15 cellular contexts compared by ENCODE assay signal in genomic region chrX:45761920-45762319, GRCh38.
DNase-seq lines count a peak whose midpoint lies in the region; ATAC-seq, FAIRE-seq and TF ChIP-seq lines count a peak whose summit lies in the region.
"Had no signal": no experiment of that assay in that cellular context is flagged by ENCODE, and none has a peak within 500 bp of the region (broad histone marks: within the 10 kb centered on the region; RNA-seq: fewer than 3 reads in every experiment).

No MANE protein-coding gene starts in this region.

- no peaks in the 10 kb centered on the region for H3K27me3 Mint-ChIP-seq in activated CD4-positive, alpha-beta memory T cell treated with anti-CD3 and anti-CD28 coated beads for 36 hours

- H3K9ac ChIP-seq in BLaER1, result peak overlapping the region; percentile 56

- FAIRE-seq in GM12892 (lab: Jason Lieb, UNC), result peak; percentile 17
- FAIRE-seq: TTC549 had no signal

- H3K4me3 ChIP-seq in BLaER1 (peak overlapping the region; percentile 62), heart right ventricle (no peak overlapping the region)

- DNase-seq in GM12892 (ENCODE audit: insufficient read length) (no peak), fibroblast of peridontal ligament (ENCODE audit: extremely low read depth) (peak; percentile 31), NCI-H1930 (lab: John Stamatoyannopoulos, UW) (no peak), heart right ventricle (no peak), RWPE1 (ENCODE audit: low spot score) (no peak)
- DNase-seq in activated CD4-positive, alpha-beta memory T cell treated with anti-CD3 and anti-CD28 coated beads for 36 hours, result no peak
- DNase-seq: brain microvascular endothelial cell; glutamatergic neuron; NCI-H187 treated with DMSO at 0.1 percent for 48 hours; stimulated activated CD4-positive, alpha-beta T cell treated with anti-CD3 and anti-CD28 coated beads, Interleukin-2, amount 100 ng/mL, for 48 hours; stimulated activated naive CD4-positive, alpha-beta T cell had no signal

- POLR2A ChIA-PET in activated CD4-positive, alpha-beta memory T cell treated with anti-CD3 and anti-CD28 coated beads for 36 hours (lab: Charles Lee), result no interaction called here
- POLR2A ChIA-PET in RWPE1 (lab: Yijun Ruan, JAX; ENCODE audit: low non-redundant PET), result no interaction called here

- TF ChIP-seq POLR2A in GM12892 (IDR thresholded peaks at IDR 0.05; ENCODE audit: low read depth, low read length), result no peak

- H3K4me3 Mint-ChIP-seq in activated CD4-positive, alpha-beta memory T cell treated with anti-CD3 and anti-CD28 coated beads for 36 hours, result peak overlapping the region; percentile 61

- no peaks in the 10 kb centered on the region for H4K20me1 ChIP-seq in BLaER1

- H3K27me3 ChIP-seq in BLaER1 (no peaks in the 10 kb centered on the region), heart right ventricle (peaks cover 0 to 46% (median 0%) of the 10 kb centered on the region in 7 donors)
- H3K27me3 ChIP-seq: brain microvascular endothelial cell had no signal

- H3K9me3 ChIP-seq in BLaER1 (no peaks in the 10 kb centered on the region), heart right ventricle (no peaks in the 10 kb centered on the region)

- H3K4me1 ChIP-seq in BLaER1 (peaks cover 85% of the 10 kb centered on the region), heart right ventricle (peaks cover 0 to 78% (median 0%) of the 10 kb centered on the region in 9 donors)

- H3K9me3 Mint-ChIP-seq in activated CD4-positive, alpha-beta memory T cell treated with anti-CD3 and anti-CD28 coated beads for 36 hours, result no peaks in the 10 kb centered on the region

- WGBS in heart right ventricle, 2 donors, result 82% methylated on average over 4 of the region's 4 CpGs

- ATAC-seq in heart right ventricle (no peak), GM18909 (IDR thresholded peaks at IDR 0.05; ENCODE audit: poor library complexity, unreplicated experiment) (no peak)
- ATAC-seq: Right ventricle myocardium inferior had no signal

- peak overlapping the region; percentile 95 for H3K4me2 ChIP-seq in BLaER1

- peaks cover 72% of the 10 kb centered on the region for H3K4me1 Mint-ChIP-seq in activated CD4-positive, alpha-beta memory T cell treated with anti-CD3 and anti-CD28 coated beads for 36 hours (ENCODE audit: low read depth)

- CTCF ChIA-PET in activated CD4-positive, alpha-beta memory T cell treated with anti-CD3 and anti-CD28 coated beads for 36 hours (lab: Charles Lee), result no interaction called here
- CTCF ChIA-PET in RWPE1 (lab: Yijun Ruan, JAX), result no interaction called here

- intact Hi-C loops in activated CD4-positive, alpha-beta memory T cell treated with anti-CD3 and anti-CD28 coated beads for 36 hours (cut with micrococcal nuclease), result loop anchor here (1.0 to 10.0 kb wide), 2 partner anchors 8 to 813 kb away; partner anchors contain the start of gene CHST7
- intact Hi-C loops in heart right ventricle (cut with DNase I), result no loop called here

- peaks cover 61% of the 10 kb centered on the region for H3K36me3 Mint-ChIP-seq in activated CD4-positive, alpha-beta memory T cell treated with anti-CD3 and anti-CD28 coated beads for 36 hours

- H3K27ac ChIP-seq in BLaER1 (peak overlapping the region; percentile 91), heart right ventricle (no peak overlapping the region), RWPE1 (no peak overlapping the region)

- peaks cover 6% of the 10 kb centered on the region; the same call in 1 of the 2 replicates for H3K36me3 ChIP-seq in BLaER1
- H3K36me3 ChIP-seq in heart right ventricle, result no peaks in the 10 kb centered on the region

- H3K27ac Mint-ChIP-seq in activated CD4-positive, alpha-beta memory T cell treated with anti-CD3 and anti-CD28 coated beads for 36 hours, result peak overlapping the region; percentile 83

- TF ChIP-seq CTCF in heart right ventricle (IDR thresholded peaks at IDR 0.05) (no peak), RWPE1 (conservative IDR thresholded peaks at IDR 0.05; ENCODE audit: low read depth) (no peak)
